18 cellular contexts compared by ENCODE assay signal in genomic region chr15:58432421-58432820, GRCh38. TPM values are rescaled to one million over a fixed set of nuclear protein-coding genes. Genes with fewer than 3 reads are reported as not detected.
DNase-seq lines count a peak whose midpoint lies in the region; ATAC-seq, FAIRE-seq and TF ChIP-seq lines count a peak whose summit lies in the region.
"Had no signal": no experiment of that assay in that cellular context is flagged by ENCODE, and none has a peak within 500 bp of the region (broad histone marks: within the 10 kb centered on the region; RNA-seq: fewer than 3 reads in every experiment).

No MANE protein-coding gene starts in this region.

- CTCF ChIA-PET in activated CD4-positive, alpha-beta T cell treated with anti-CD3 and anti-CD28 coated beads, Interleukin-2, amount 10 ng/mL, durations not matched to agents 7 days and 5 days (lab: Charles Lee) = interaction anchor here (1.3 kb wide), 1 partner anchor 15 kb away, joined by 3 read pairs; no protein-coding TSS in a partner anchor

- no peak overlapping the region for H3K27ac Mint-ChIP-seq in activated CD4-positive, alpha-beta T cell treated with anti-CD3 and anti-CD28 coated beads, Interleukin-2, amount 10 ng/mL, durations not matched to agents 7 days and 5 days
- H3K27ac Mint-ChIP-seq: activated CD8-positive, alpha-beta T cell treated with anti-CD3 and anti-CD28 coated beads for 36 hours; stimulated activated memory B cell treated with anti-CD40 and anti-IgM and Interleukin-4, amounts not matched to agents 10 μg/mL and 1 μg/mL and 100 μg/mL, for 72 hours had no signal

- TF ChIP-seq POLR2A in H54 (IDR thresholded peaks at IDR 0.05; ENCODE audit: low read depth, low read length) = no peak

- POLR2A ChIA-PET in activated CD4-positive, alpha-beta T cell treated with anti-CD3 and anti-CD28 coated beads, Interleukin-2, amount 10 ng/mL, durations not matched to agents 7 days and 5 days (lab: Charles Lee) = no interaction called here

- H3K4me3 Mint-ChIP-seq in activated CD4-positive, alpha-beta T cell treated with anti-CD3 and anti-CD28 coated beads, Interleukin-2, amount 10 ng/mL, durations not matched to agents 7 days and 5 days = no peak overlapping the region
- H3K4me3 Mint-ChIP-seq: activated CD8-positive, alpha-beta T cell treated with anti-CD3 and anti-CD28 coated beads for 36 hours; stimulated activated memory B cell treated with anti-CD40 and anti-IgM and Interleukin-4, amounts not matched to agents 10 μg/mL and 1 μg/mL and 100 μg/mL, for 72 hours had no signal

- H3K4me1 Mint-ChIP-seq in activated CD4-positive, alpha-beta T cell treated with anti-CD3 and anti-CD28 coated beads, Interleukin-2, amount 10 ng/mL, durations not matched to agents 7 days and 5 days = no peaks in the 10 kb centered on the region
- H3K4me1 Mint-ChIP-seq: stimulated activated memory B cell treated with anti-CD40 and anti-IgM and Interleukin-4, amounts not matched to agents 10 μg/mL and 1 μg/mL and 100 μg/mL, for 72 hours had no signal

- FAIRE-seq in H54 (lab: Jason Lieb, UNC) = no peak
- FAIRE-seq: small intestine had no signal

- DNase-seq in AG20443 (ENCODE audit: low spot score) (peak; percentile 29), LHCN-M2 (ENCODE audit: low read depth) (peak; percentile 32), fibroblast of gingiva (ENCODE audit: low read depth) (peak; percentile 32), mucosa of gallbladder (ENCODE audit: low spot score) (peak; percentile 4), germinal center (ENCODE audit: low spot score) (no peak), H54 (ENCODE audit: insufficient read length, low spot score) (no peak)
- no peak for DNase-seq in activated CD4-positive, alpha-beta T cell treated with anti-CD3 and anti-CD28 coated beads, Interleukin-2, amount 10 ng/mL, durations not matched to agents 7 days and 5 days
- DNase-seq: activated CD8-positive, alpha-beta T cell treated with anti-CD3 and anti-CD28 coated beads for 36 hours; amygdala; DMS 273 treated with DMSO at 0.1 percent for 48 hours; GOT3; NCI-H1417; nucleus accumbens; small intestine; upper lobe of left lung had no signal

- no peaks in the 10 kb centered on the region for H3K27me3 Mint-ChIP-seq in activated CD4-positive, alpha-beta T cell treated with anti-CD3 and anti-CD28 coated beads, Interleukin-2, amount 10 ng/mL, durations not matched to agents 7 days and 5 days
- H3K27me3 Mint-ChIP-seq: activated CD8-positive, alpha-beta T cell treated with anti-CD3 and anti-CD28 coated beads for 36 hours; stimulated activated memory B cell treated with anti-CD40 and anti-IgM and Interleukin-4, amounts not matched to agents 10 μg/mL and 1 μg/mL and 100 μg/mL, for 72 hours had no signal

- H3K9me3 Mint-ChIP-seq in activated CD4-positive, alpha-beta T cell treated with anti-CD3 and anti-CD28 coated beads, Interleukin-2, amount 10 ng/mL, durations not matched to agents 7 days and 5 days = no peaks in the 10 kb centered on the region
- H3K9me3 Mint-ChIP-seq: activated CD8-positive, alpha-beta T cell treated with anti-CD3 and anti-CD28 coated beads for 36 hours; stimulated activated memory B cell treated with anti-CD40 and anti-IgM and Interleukin-4, amounts not matched to agents 10 μg/mL and 1 μg/mL and 100 μg/mL, for 72 hours had no signal

- no peaks in the 10 kb centered on the region for H3K36me3 Mint-ChIP-seq in activated CD4-positive, alpha-beta T cell treated with anti-CD3 and anti-CD28 coated beads, Interleukin-2, amount 10 ng/mL, durations not matched to agents 7 days and 5 days (ENCODE audit: low read depth)
- H3K36me3 Mint-ChIP-seq: stimulated activated memory B cell treated with anti-CD40 and anti-IgM and Interleukin-4, amounts not matched to agents 10 μg/mL and 1 μg/mL and 100 μg/mL, for 72 hours had no signal

- ATAC-seq in GM19023 (IDR thresholded peaks at IDR 0.05; ENCODE audit: unreplicated experiment) = no peak
- ATAC-seq: activated CD8-positive, alpha-beta T cell treated with anti-CD3 and anti-CD28 coated beads for 36 hours; esophagus mucosa; stimulated activated memory B cell treated with anti-CD40 and anti-IgM and Interleukin-4, amounts not matched to agents 10 μg/mL and 1 μg/mL and 100 μg/mL, for 72 hours had no signal

RNA-seq across cellular contexts. Expression of gene LIPC, which starts 0.6 kb away (rescaled TPM):
- 0.40 and 1.3 TPM in 2 replicates for total RNA-seq in LHCN-M2 (2014; rRNA removed)
- polyA plus RNA-seq in LHCN-M2 (2012) = 1.00 TPM
- total RNA-seq in mucosa of gallbladder = 0.58 TPM
- 1 to 10 TPM; 1.5 to 3.9 TPM for total RNA-seq in activated CD4-positive, alpha-beta T cell treated with anti-CD3 and anti-CD28 coated beads, Interleukin-2, amount 10 ng/mL, durations not matched to agents 7 days and 5 days
- total RNA-seq: esophagus mucosa had no signal

Comparison
In these comparisons a context has a peak if more than half of its experiments do, and no peak if none do; other contexts are left out.
1. DNase-seq: peak in AG20443 (single experiment), LHCN-M2 (single experiment), fibroblast of gingiva (single experiment) and mucosa of gallbladder (single experiment); none in germinal center (single experiment), H54 (single experiment) and activated CD4-positive, alpha-beta T cell treated with anti-CD3 and anti-CD28 coated beads, Interleukin-2, amount 10 ng/mL, durations not matched to agents 7 days and 5 days (single experiment).